27 cellular contexts compared by ENCODE assay signal in genomic region chr22:27828214-27828587, GRCh38.
"Had no signal": no experiment of that assay in that cellular context is flagged by ENCODE, and none has a peak within 500 bp of the region (broad histone marks: within the 10 kb centered on the region; RNA-seq: fewer than 3 reads in every experiment).

No MANE protein-coding gene starts in this region.

- H3K36me3 ChIP-seq: neutrophil, transverse colon had no signal

- H3K4me1 ChIP-seq: transverse colon had no signal

- H3K27ac ChIP-seq: neutrophil, transverse colon had no signal

- H3K4me3 ChIP-seq: lung, smooth muscle cell, transverse colon had no signal

- ATAC-seq: activated CD8-positive, alpha-beta T cell treated with anti-CD3 and anti-CD28 coated beads for 36 hours; activated naive CD4-positive, alpha-beta T cell treated with anti-CD3 and anti-CD28 coated beads, Interleukin-2, amount 50 U/mL, for 72 hours; activated T-cell treated with anti-CD3 and anti-CD28 coated beads, Interleukin-2, amount 50 U/mL, for 4 hours; activated T-helper 17 cell treated with anti-CD3 and anti-CD28 coated beads, Interleukin-2, amount 50 U/mL, for 72 hours; natural killer cell; SK-N-SH treated with all-trans-retinoic acid at 6 μM for 48 hours; stimulated activated memory B cell treated with anti-CD40 and anti-IgM and Interleukin-4, amounts not matched to agents 10 μg/mL and 1 μg/mL and 100 μg/mL, for 72 hours; stimulated activated naive CD8-positive, alpha-beta T cell treated with anti-CD3 and anti-CD28 coated beads, Interleukin-15, amount 100 ng/mL, for 72 hours; WTC11 had no signal

- DNase-seq: activated CD4-positive, alpha-beta T cell treated with anti-CD3 and anti-CD28 coated beads, Interleukin-2, amount 50 U/mL, for 1 hour; activated CD8-positive, alpha-beta T cell treated with anti-CD3 and anti-CD28 coated beads for 36 hours; activated gamma-delta T cell treated with Interleukin-2 at 50 U/mL for 16 hours; activated T-cell treated with anti-CD3 and anti-CD28 coated beads, Interleukin-2, amount 50 U/mL, for 4 hours; anterior cingulate cortex; central memory CD4-positive, alpha-beta T cell; dermis blood vessel endothelial cell; effector CD4-positive, alpha-beta T cell; glutamatergic neuron; hippocampal formation; mesendoderm; natural killer cell; stimulated activated CD4-positive, alpha-beta T cell treated with anti-CD3 and anti-CD28 coated beads, Interleukin-1b, Interleukin-23, amount 100 ng/mL, for 48 hours; stimulated activated CD4-positive, alpha-beta T cell treated with anti-CD3 and anti-CD28 coated beads, Interleukin-4, amount 100 ng/mL, for 4 hours; stimulated activated CD8-positive, alpha-beta memory T cell treated with anti-CD3 and anti-CD28 coated beads, Interleukin-4, amount 100 ng/mL, for 48 hours; stimulated activated naive CD8-positive, alpha-beta T cell treated with anti-CD3 and anti-CD28 coated beads, Interleukin-15, amount 100 ng/mL, for 72 hours; substantia nigra; T-helper 2 cell; transverse colon had no signal

- H3K9me3 ChIP-seq: neutrophil, transverse colon had no signal

- H3K27me3 ChIP-seq: neutrophil, transverse colon had no signal
